ENCODE assay signal across 19 cellular contexts in the genomic region with DNA sequence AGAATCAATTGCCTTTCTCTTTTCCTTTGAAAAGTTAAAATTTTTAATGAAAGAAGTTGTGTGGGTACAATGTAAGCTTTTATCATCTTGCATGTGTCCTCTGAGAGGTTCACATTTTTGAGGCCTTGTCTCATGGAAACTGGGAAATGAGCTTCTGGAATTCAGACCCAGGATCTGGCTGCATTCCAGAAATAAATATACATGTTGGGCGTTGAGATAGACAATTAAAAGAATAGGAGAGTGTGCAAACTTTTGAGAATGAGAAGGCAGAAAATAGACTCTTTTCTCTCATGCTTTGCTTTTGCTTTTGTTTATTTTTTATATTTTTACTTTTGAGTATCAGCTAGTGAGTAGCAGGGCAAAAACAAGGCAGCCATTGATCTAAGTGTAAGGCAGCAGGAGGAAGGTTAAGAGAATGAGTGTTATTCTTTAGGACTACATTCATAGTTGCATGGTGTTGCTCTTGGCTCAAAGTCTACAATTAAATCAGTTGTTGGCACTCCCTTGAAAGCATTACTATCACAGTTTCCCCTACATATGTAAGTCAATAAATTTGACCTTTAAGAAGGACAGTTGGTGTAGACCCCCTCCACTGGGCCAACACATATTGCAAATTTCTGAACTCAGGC. TPM values are rescaled to one million over a fixed set of nuclear protein-coding genes. Genes with fewer than 3 reads are reported as not detected.
DNase-seq lines count a peak whose midpoint lies in the region; TF ChIP-seq lines count a peak whose summit lies in the region.
"Had no signal": no experiment of that assay in that cellular context is flagged by ENCODE, and none has a peak within 500 bp of the region (broad histone marks: within the 10 kb centered on the region; RNA-seq: fewer than 3 reads in every experiment).

No MANE protein-coding gene starts in this region.

- H3K14ac ChIP-seq in mesenchymal stem cell (ENCODE audit: low read length in 2 of 2), result no peak overlapping the region

- H3K9me3 ChIP-seq in SJSA1 (replicated peaks) (no peaks in the 10 kb centered on the region), mesenchymal stem cell (ENCODE audit: control insufficient read depth, low read length) (no peaks in the 10 kb centered on the region), suprapubic skin (no peaks in the 10 kb centered on the region)

- H2AFZ ChIP-seq in mesenchymal stem cell (ENCODE audit: low read depth, low read length), result no peak overlapping the region

- H3K23ac ChIP-seq in mesenchymal stem cell (ENCODE audit: low read length in 2 of 2), result no peak overlapping the region

- H3K27me3 Mint-ChIP-seq in immature natural killer cell (ENCODE audit: low read depth in 3 of 3), result peaks cover 0 to 6% (median 2%) of the 10 kb centered on the region in 3 donors

- no peak for TF ChIP-seq POLR2A in suprapubic skin (IDR thresholded peaks at IDR 0.05)

- H3K4me1 ChIP-seq in SJSA1 (replicated peaks) (peaks cover 36% of the 10 kb centered on the region), mesenchymal stem cell (ENCODE audit: control insufficient read depth, insufficient read depth, low read depth, low read length) (peaks cover 7% of the 10 kb centered on the region), suprapubic skin (peaks cover 3% of the 10 kb centered on the region)

- no peaks in the 10 kb centered on the region for H3K79me1 ChIP-seq in mesenchymal stem cell (replicated peaks; ENCODE audit: low read length, poor library complexity, severe bottlenecking)

- no peak overlapping the region for H3K4me3 Mint-ChIP-seq in immature natural killer cell
- H3K4me3 Mint-ChIP-seq: activated CD4-positive, alpha-beta T cell treated with anti-CD3 and anti-CD28 coated beads, Interleukin-2, amount 10 ng/mL, durations not matched to agents 7 days and 5 days; activated naive CD8-positive, alpha-beta T cell treated with anti-CD3 and anti-CD28 coated beads, Interleukin-2, amount 50 U/mL, for 24 hours; activated T-cell treated with anti-CD3 and anti-CD28 coated beads, Interleukin-2, amount 50 U/mL, for 4 hours; CD14-positive monocyte had no signal

- no peaks in the 10 kb centered on the region for H3K9me3 Mint-ChIP-seq in immature natural killer cell
- H3K9me3 Mint-ChIP-seq: activated CD4-positive, alpha-beta T cell treated with anti-CD3 and anti-CD28 coated beads, Interleukin-2, amount 10 ng/mL, durations not matched to agents 7 days and 5 days; activated naive CD8-positive, alpha-beta T cell treated with anti-CD3 and anti-CD28 coated beads, Interleukin-2, amount 50 U/mL, for 24 hours; activated T-cell treated with anti-CD3 and anti-CD28 coated beads, Interleukin-2, amount 50 U/mL, for 4 hours; CD14-positive monocyte had no signal

- H3K36me3 ChIP-seq in SJSA1 (no peaks in the 10 kb centered on the region), mesenchymal stem cell (ENCODE audit: control insufficient read depth in 1 of 2, insufficient read depth in 2 of 2, low read depth in 1 of 2, low read length in 2 of 2) (no peaks in the 10 kb centered on the region), suprapubic skin (no peaks in the 10 kb centered on the region)

- no peak overlapping the region for H2BK15ac ChIP-seq in mesenchymal stem cell (ENCODE audit: low read depth, poor library complexity, severe bottlenecking)

- no peak overlapping the region for H2AK5ac ChIP-seq in mesenchymal stem cell (ENCODE audit: low read length, severe bottlenecking)

- H3K4me2 ChIP-seq in mesenchymal stem cell (ENCODE audit: low read length, poor library complexity, severe bottlenecking), result no peak overlapping the region

- peak overlapping the region in 1 of 6 donors; percentile 82 for H3K27ac Mint-ChIP-seq in immature natural killer cell
- H3K27ac Mint-ChIP-seq: activated CD4-positive, alpha-beta T cell treated with anti-CD3 and anti-CD28 coated beads, Interleukin-2, amount 10 ng/mL, durations not matched to agents 7 days and 5 days; activated naive CD8-positive, alpha-beta T cell treated with anti-CD3 and anti-CD28 coated beads, Interleukin-2, amount 50 U/mL, for 24 hours; CD14-positive monocyte had no signal

- H3K4me3 ChIP-seq in SJSA1 (no peak overlapping the region), mesenchymal stem cell (ENCODE audit: insufficient read depth in 1 of 2, low read depth in 1 of 2, low read length in 2 of 2) (no peak overlapping the region), suprapubic skin (no peak overlapping the region)
- H3K4me3 ChIP-seq: GM12878, lung had no signal

- no peak overlapping the region for H4K8ac ChIP-seq in mesenchymal stem cell (ENCODE audit: low read length)

- H3K27me3 ChIP-seq in SJSA1 (replicated peaks), result no peaks in the 10 kb centered on the region
- peaks cover 0 to 10% of the 10 kb centered on the region in 2 experiments for H3K27me3 ChIP-seq in mesenchymal stem cell (ENCODE audit: control insufficient read depth in 1 of 2, insufficient read depth in 1 of 2, low read length in 2 of 2)
- H3K27me3 ChIP-seq in suprapubic skin, result no peaks in the 10 kb centered on the region

- no peak overlapping the region for H2BK120ac ChIP-seq in mesenchymal stem cell (ENCODE audit: low read depth, low read length)

- DNase-seq in SJSA1 (ENCODE audit: low read depth in 1 of 2, low spot score in 2 of 2) (peak in 1 of 2 experiments; percentile 58), dedifferentiated amniotic fluid mesenchymal stem cell (ENCODE audit: extremely low spot score) (peak; percentile 57), mesenchymal stem cell (peak; percentile 43), suprapubic skin (ENCODE audit: low spot score in 2 of 2) (no peak), HUDEP-2 (lab: John Stamatoyannopoulos, UW; ENCODE audit: unreplicated experiment in 76 of 76) (no peak), NCI-H187 treated with DMSO at 0.1 percent for 48 hours (lab: John Stamatoyannopoulos, UW) (no peak), immature natural killer cell (no peak)
- DNase-seq: activated CD4-positive, alpha-beta T cell treated with anti-CD3 and anti-CD28 coated beads, Interleukin-2, amount 10 ng/mL, durations not matched to agents 7 days and 5 days; activated naive CD8-positive, alpha-beta T cell treated with anti-CD3 and anti-CD28 coated beads, Interleukin-2, amount 50 U/mL, for 24 hours; activated T-cell treated with anti-CD3 and anti-CD28 coated beads, Interleukin-2, amount 50 U/mL, for 4 hours; cortex of kidney; Karpas-422; NCI-H1694; NCI-H524 treated with DMSO at 0.1 percent for 48 hours had no signal

- 50% methylated on average over 1 of the region's 1 CpG for WGBS in mesenchymal stem cell
- 29% methylated on average over 1 of the region's 1 CpG for WGBS in suprapubic skin

- no peak for TF ChIP-seq CTCF in suprapubic skin (IDR thresholded peaks at IDR 0.05)

- TF ChIP-seq EP300 in suprapubic skin (IDR thresholded peaks at IDR 0.05), result no peak

- H2BK12ac ChIP-seq in mesenchymal stem cell (ENCODE audit: low read length in 2 of 2), result no peak overlapping the region

- peaks cover 56 to 63% of the 10 kb centered on the region in 2 donors for H3K4me1 Mint-ChIP-seq in immature natural killer cell
- H3K4me1 Mint-ChIP-seq: activated CD4-positive, alpha-beta T cell treated with anti-CD3 and anti-CD28 coated beads, Interleukin-2, amount 10 ng/mL, durations not matched to agents 7 days and 5 days; activated naive CD8-positive, alpha-beta T cell treated with anti-CD3 and anti-CD28 coated beads, Interleukin-2, amount 50 U/mL, for 24 hours; CD14-positive monocyte had no signal

- no peak overlapping the region for H3K18ac ChIP-seq in mesenchymal stem cell (ENCODE audit: low read depth in 1 of 2, low read length in 2 of 2)

- H2BK5ac ChIP-seq in mesenchymal stem cell (ENCODE audit: low read depth, low read length, poor library complexity, severe bottlenecking), result no peak overlapping the region

- no peaks in the 10 kb centered on the region for H3K36me3 Mint-ChIP-seq in immature natural killer cell
- H3K36me3 Mint-ChIP-seq: CD14-positive monocyte had no signal

- peak overlapping the region; percentile 55 for H3K27ac ChIP-seq in SJSA1
- H3K27ac ChIP-seq in mesenchymal stem cell (ENCODE audit: low read length, poor library complexity, severe bottlenecking), result peak overlapping the region; percentile 33
- peak overlapping the region; percentile 50 for H3K27ac ChIP-seq in suprapubic skin
- H3K27ac ChIP-seq: HL-60 had no signal

- H3K9ac ChIP-seq in mesenchymal stem cell (ENCODE audit: low read length), result no peak overlapping the region

- no peak overlapping the region for H4K91ac ChIP-seq in mesenchymal stem cell (ENCODE audit: low read length)

- H3K4ac ChIP-seq in mesenchymal stem cell (ENCODE audit: low read depth in 1 of 2, low read length in 2 of 2), result no peak overlapping the region

RNA-seq across cellular contexts. Expression of gene SHROOM3, which starts 12.4 kb away (rescaled TPM):
- 18.7 and 22.5 TPM in 2 replicates for total RNA-seq in SJSA1 (2014; rRNA removed; shearing (Covaris generic))
- 9.5 TPM for polyA plus RNA-seq in mesenchymal stem cell (2013, experiment 1 of 2)
- polyA plus RNA-seq in mesenchymal stem cell (2013, experiment 2 of 2), result 10.4 TPM
- 10 to 100 TPM; 25.7 to 41.4 (median 29.8) TPM for total RNA-seq in suprapubic skin
- polyA plus RNA-seq in immature natural killer cell, result not detected
- total RNA-seq: activated CD4-positive, alpha-beta T cell treated with anti-CD3 and anti-CD28 coated beads, Interleukin-2, amount 10 ng/mL, durations not matched to agents 7 days and 5 days had no signal
- polyA plus RNA-seq: CD14-positive monocyte had no signal

RNA-seq across cellular contexts. Expression of gene CCDC158, which starts 26.5 kb away (rescaled TPM):
- total RNA-seq in SJSA1 (2014; rRNA removed; shearing (Covaris generic)), result 0.53 TPM in 1 of 2 replicates, not detected in the other
- polyA plus RNA-seq in mesenchymal stem cell (2013, experiment 1 of 2), result not detected
- polyA plus RNA-seq in mesenchymal stem cell (2013, experiment 2 of 2), result not detected
- under 1 TPM in 1 of 4 donors, not detected in 3; 0.72 TPM for total RNA-seq in suprapubic skin
- polyA plus RNA-seq in immature natural killer cell, result not detected
- total RNA-seq: activated CD4-positive, alpha-beta T cell treated with anti-CD3 and anti-CD28 coated beads, Interleukin-2, amount 10 ng/mL, durations not matched to agents 7 days and 5 days; activated T-cell treated with anti-CD3 and anti-CD28 coated beads, Interleukin-2, amount 50 U/mL, for 4 hours; Daoy; GM12878 had no signal
- polyA plus RNA-seq: CD14-positive monocyte, GM12878 had no signal

Comparison
In these comparisons a context has a peak if more than half of its experiments do, and no peak if none do; other contexts are left out.
1. DNase-seq: peak in dedifferentiated amniotic fluid mesenchymal stem cell (single experiment) and mesenchymal stem cell (single experiment); none in suprapubic skin (0 of 2), HUDEP-2 (0 of 76), NCI-H187 treated with DMSO at 0.1 percent for 48 hours (single experiment) and immature natural killer cell (0 of 3).
2. Peak in every context shown above with its lines, with median percentiles within 50 percentile points of each other: H3K27ac ChIP-seq.